ENCODE assay signal across 1 cellular context in genomic region chr12:53996188-53996885, GRCh38.
TF ChIP-seq lines count a peak whose summit lies in the region.

No MANE protein-coding gene starts in this region.

TF ChIP-seq in H1, 55 proteins besides CTCF, POLR2A, EP300 and RAD21:
- TF ChIP-seq RNF2 (IDR thresholded peaks at IDR 0.05; ENCODE audit: borderline replicate concordance, low read depth, low read length, missing control alignments, poor library complexity, severe bottlenecking) (peak; percentile 54), ZNF274 (IDR thresholded peaks at IDR 0.05; ENCODE audit: borderline replicate concordance, extremely low read depth, low read length) (no peak), SRF (IDR thresholded peaks at IDR 0.05; ENCODE audit: low read depth, low read length) (no peak), NRF1 (IDR thresholded peaks at IDR 0.05; ENCODE audit: low read depth, low read length) (no peak)
